12 cellular contexts compared by ENCODE assay signal in genomic region chr13:84870190-84870589, GRCh38.
DNase-seq lines count a peak whose midpoint lies in the region; ATAC-seq and TF ChIP-seq lines count a peak whose summit lies in the region.
"Had no signal": no experiment of that assay in that cellular context is flagged by ENCODE, and none has a peak within 500 bp of the region (broad histone marks: within the 10 kb centered on the region; RNA-seq: fewer than 3 reads in every experiment).

No MANE protein-coding gene starts in this region.

- DNase-seq in ELR (ENCODE audit: low read depth) = peak; percentile 28
- peak; percentile 15 for DNase-seq in HCEC 1CT
- DNase-seq in OCI-M1 (lab: John Stamatoyannopoulos, UW) = peak; percentile 72
- DNase-seq in foreskin keratinocyte = no peak
- DNase-seq in putamen (ENCODE audit: low spot score) = no peak
- DNase-seq: activated CD4-positive, alpha-beta T cell treated with anti-CD3 and anti-CD28 coated beads, Interleukin-2, amount 10 ng/mL, durations not matched to agents 7 days and 5 days; activated naive CD4-positive, alpha-beta T cell treated with Interleukin-2 at 50 U/mL for 16 hours; DMS79 treated with DMSO at 0.1 percent for 48 hours; NCI-H345 had no signal

- peak; percentile 28 for TF ChIP-seq CTCF in foreskin keratinocyte (conservative IDR thresholded peaks at IDR 0.05)

- no peaks in the 10 kb centered on the region for H3K4me1 ChIP-seq in foreskin keratinocyte
- H3K4me1 ChIP-seq: SJSA1 had no signal

- H3K27ac ChIP-seq in foreskin keratinocyte = no peak overlapping the region
- H3K27ac ChIP-seq: SJSA1 had no signal

- H3K27me3 ChIP-seq in foreskin keratinocyte = no peaks in the 10 kb centered on the region
- H3K27me3 ChIP-seq: SJSA1 had no signal

- ATAC-seq in foreskin keratinocyte (no peak), GM18907 (IDR thresholded peaks at IDR 0.05; ENCODE audit: unreplicated experiment) (no peak), GM21447 (IDR thresholded peaks at IDR 0.05; ENCODE audit: unreplicated experiment) (no peak)

Comparison
In these comparisons a context has a peak if more than half of its experiments do, and no peak if none do; other contexts are left out.
1. DNase-seq: peak in ELR (single experiment), HCEC 1CT (single experiment) and OCI-M1 (single experiment); none in foreskin keratinocyte (0 of 2) and putamen (single experiment).